In the genomic region with DNA sequence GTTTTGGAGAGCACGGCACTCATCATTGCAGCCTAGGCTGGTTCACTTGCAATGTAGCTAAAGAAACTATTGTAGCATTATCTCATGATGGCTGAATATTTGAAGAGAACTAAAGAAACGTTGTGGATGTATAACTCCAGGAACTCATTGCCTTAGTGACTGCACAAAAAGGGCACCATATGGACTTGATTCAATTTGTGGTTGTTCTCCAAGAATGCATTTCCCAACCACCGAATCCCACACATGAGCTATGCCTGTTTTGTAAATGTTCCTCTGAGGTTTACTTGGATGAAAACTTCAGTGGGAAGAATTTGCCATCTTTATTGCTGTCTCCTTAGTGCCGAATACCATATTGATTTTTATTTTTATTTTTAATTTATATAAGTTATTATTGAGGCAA, we compare ENCODE assay signal across 20 cellular contexts. TPM values are rescaled to one million over a fixed set of nuclear protein-coding genes. Genes with fewer than 3 reads are reported as not detected.
DNase-seq lines count a peak whose midpoint lies in the region; ATAC-seq and TF ChIP-seq lines count a peak whose summit lies in the region.
"Had no signal": no experiment of that assay in that cellular context is flagged by ENCODE, and none has a peak within 500 bp of the region (broad histone marks: within the 10 kb centered on the region; RNA-seq: fewer than 3 reads in every experiment).

No MANE protein-coding gene starts in this region.

- H3K4me3 ChIP-seq in fibroblast of mammary gland (ENCODE audit: control insufficient read depth, low read depth, low read length) = no peak overlapping the region
- H3K4me3 ChIP-seq in mucosa of descending colon = no peak overlapping the region
- H3K4me3 ChIP-seq: Peyer's patch had no signal

- no peak for ATAC-seq in mucosa of descending colon

- DNase-seq in AG08395 (ENCODE audit: low spot score) (peak; percentile 66), GM03348 (ENCODE audit: low spot score) (peak; percentile 55), amniotic stem cell (lab: John Stamatoyannopoulos, UW) (peak; percentile 6), fibroblast of mammary gland (ENCODE audit: low read depth) (peak; percentile 60), NCI-H2227 (lab: John Stamatoyannopoulos, UW; ENCODE audit: unreplicated experiment) (no peak), mucosa of descending colon (no peak), kidney glomerular epithelial cell (lab: John Stamatoyannopoulos, UW) (no peak), NCI-H2029 (lab: John Stamatoyannopoulos, UW) (no peak)
- DNase-seq: 8988T; CD4-positive, alpha-beta memory T cell; DND-41; GDM1; H9; Karpas-422; NCI-H1417 treated with DMSO at 0.1 percent for 48 hours; NCI-H2029 treated with DMSO at 0.1 percent for 48 hours; NCI-H510A treated with DMSO at 0.1 percent for 48 hours; Peyer's patch; SHP77 had no signal

- H3K4me1 ChIP-seq in mucosa of descending colon (ENCODE audit: low read depth) = no peaks in the 10 kb centered on the region
- H3K4me1 ChIP-seq: Peyer's patch had no signal

- intact Hi-C loops in mucosa of descending colon (cut with DNase I, micrococcal nuclease) = no loop called here

- H3K9me3 ChIP-seq in mucosa of descending colon = peaks cover 11% of the 10 kb centered on the region
- H3K9me3 ChIP-seq: Peyer's patch had no signal

- no peaks in the 10 kb centered on the region for H3K36me3 ChIP-seq in mucosa of descending colon (ENCODE audit: low read depth)
- H3K36me3 ChIP-seq: Peyer's patch had no signal

- TF ChIP-seq CTCF in fibroblast of mammary gland (conservative IDR thresholded peaks at IDR 0.05; ENCODE audit: control insufficient read depth, insufficient read depth, low read depth, low read length) = no peak
- no peak for TF ChIP-seq CTCF in mucosa of descending colon (IDR thresholded peaks at IDR 0.05)

RNA-seq across cellular contexts. Expression of a gene that starts 43.5 kb away (rescaled TPM):
- total RNA-seq in mucosa of descending colon = 1 to 10 TPM in 1 of 3 donors, under 1 TPM in 2; 0.12 to 2.2 (median 0.72) TPM
- total RNA-seq: B cell; CD4-positive, alpha-beta memory T cell had no signal

Comparison
In these comparisons a context has a peak if more than half of its experiments do, and no peak if none do; other contexts are left out.
1. DNase-seq: peak in AG08395 (single experiment), GM03348 (single experiment), amniotic stem cell (single experiment) and fibroblast of mammary gland (single experiment); none in NCI-H2227 (single experiment), mucosa of descending colon (0 of 3), kidney glomerular epithelial cell (single experiment) and NCI-H2029 (single experiment).